11 cellular contexts compared by ENCODE assay signal in genomic region chr22:19759994-19760651, GRCh38. TPM values are rescaled to one million over a fixed set of nuclear protein-coding genes. Genes with fewer than 3 reads are reported as not detected.
DNase-seq lines count a peak whose midpoint lies in the region; ATAC-seq and TF ChIP-seq lines count a peak whose summit lies in the region.
"Had no signal": no experiment of that assay in that cellular context is flagged by ENCODE, and none has a peak within 500 bp of the region (broad histone marks: within the 10 kb centered on the region; RNA-seq: fewer than 3 reads in every experiment).

No MANE protein-coding gene starts in this region.

- TF ChIP-seq CTCF in WERI-Rb-1 (IDR thresholded peaks at IDR 0.05; ENCODE audit: low read depth, low read length) (no peak), upper lobe of left lung (IDR thresholded peaks at IDR 0.05) (no peak), testis (IDR thresholded peaks at IDR 0.05) (no peak)

- H3K27me3 Mint-ChIP-seq in activated naive CD4-positive, alpha-beta T cell treated with anti-CD3 and anti-CD28 coated beads, Interleukin-2, amount 50 U/mL, for 24 hours, result peaks cover 38% of the 10 kb centered on the region

- H3K4me1 ChIP-seq in upper lobe of left lung (peaks cover 24 to 56% (median 41%) of the 10 kb centered on the region in 4 donors), testis (no peaks in the 10 kb centered on the region)

- no peaks in the 10 kb centered on the region for H3K9me3 ChIP-seq in WERI-Rb-1 (ENCODE audit: severe bottlenecking)
- H3K9me3 ChIP-seq in iPS-18c (ENCODE audit: control insufficient read depth, insufficient read depth, low read length), result no peaks in the 10 kb centered on the region
- H3K9me3 ChIP-seq in upper lobe of left lung, result no peaks in the 10 kb centered on the region
- no peaks in the 10 kb centered on the region for H3K9me3 ChIP-seq in testis

- 13 to 14% methylated on average over 28 to 30 of the region's 40 CpGs for WGBS in upper lobe of left lung, 2 donors
- WGBS in testis, 2 donors, result 7 to 9% methylated on average over 27 to 34 of the region's 40 CpGs

- TF ChIP-seq EP300 in upper lobe of left lung (IDR thresholded peaks at IDR 0.05), result no peak

- H3K36me3 ChIP-seq in WERI-Rb-1 (peaks cover 19% of the 10 kb centered on the region), upper lobe of left lung (no peaks in the 10 kb centered on the region), testis (ENCODE audit: low read depth, missing control alignments) (no peaks in the 10 kb centered on the region)

- H3K9me3 Mint-ChIP-seq in activated naive CD4-positive, alpha-beta T cell treated with anti-CD3 and anti-CD28 coated beads, Interleukin-2, amount 50 U/mL, for 24 hours, result no peaks in the 10 kb centered on the region

- H3K36me3 Mint-ChIP-seq in activated naive CD4-positive, alpha-beta T cell treated with anti-CD3 and anti-CD28 coated beads, Interleukin-2, amount 50 U/mL, for 24 hours, result peaks cover 6% of the 10 kb centered on the region

- no peak for ATAC-seq in upper lobe of left lung (ENCODE audit: low FRiP score in 2 of 2)
- ATAC-seq in HG03442 (IDR thresholded peaks at IDR 0.05; ENCODE audit: unreplicated experiment), result no peak

- peak overlapping the region; percentile 36 for H3K4me3 ChIP-seq in WERI-Rb-1 (ENCODE audit: low read depth, low read length)
- peak overlapping the region; percentile 15 for H3K4me3 ChIP-seq in iPS-18c (ENCODE audit: insufficient read depth, low read depth, low read length)
- peak overlapping the region in 3 of 4 donors; percentile 15 to 39 (median 31) for H3K4me3 ChIP-seq in upper lobe of left lung
- H3K4me3 ChIP-seq in testis, result no peak overlapping the region

- peak overlapping the region; percentile 91 for H3K4me3 Mint-ChIP-seq in activated naive CD4-positive, alpha-beta T cell treated with anti-CD3 and anti-CD28 coated beads, Interleukin-2, amount 50 U/mL, for 24 hours

- H3K27me3 ChIP-seq in WERI-Rb-1 (ENCODE audit: insufficient read depth, low read depth, severe bottlenecking) (no peaks in the 10 kb centered on the region), upper lobe of left lung (peaks cover 3 to 58% (median 39%) of the 10 kb centered on the region in 4 donors), testis (no peaks in the 10 kb centered on the region)

- H3K27ac Mint-ChIP-seq in activated naive CD4-positive, alpha-beta T cell treated with anti-CD3 and anti-CD28 coated beads, Interleukin-2, amount 50 U/mL, for 24 hours, result peak overlapping the region; percentile 56

- TF ChIP-seq POLR2A in upper lobe of left lung (IDR thresholded peaks at IDR 0.05), result no peak
- TF ChIP-seq POLR2A in testis (IDR thresholded peaks at IDR 0.05), result no peak

- H3K27ac ChIP-seq in WERI-Rb-1, result peak overlapping the region; percentile 65
- H3K27ac ChIP-seq in upper lobe of left lung, result no peak overlapping the region
- H3K27ac ChIP-seq in testis, result no peak overlapping the region

- intact Hi-C loops in testis (cut with DNase I; ENCODE audit: low total_unique reads), result no loop called here

- peaks cover 36% of the 10 kb centered on the region for H3K4me1 Mint-ChIP-seq in activated naive CD4-positive, alpha-beta T cell treated with anti-CD3 and anti-CD28 coated beads, Interleukin-2, amount 50 U/mL, for 24 hours

- no peak for DNase-seq in activated naive CD4-positive, alpha-beta T cell (lab: John Stamatoyannopoulos, UW)
- DNase-seq in WERI-Rb-1, result no peak
- DNase-seq in upper lobe of left lung, result peak in 1 of 2 donors; percentile 67
- no peak for DNase-seq in testis
- DNase-seq in germinal center (ENCODE audit: low spot score), result no peak
- DNase-seq: left ventricle myocardium superior; stimulated activated CD4-positive, alpha-beta T cell treated with anti-CD3 and anti-CD28 coated beads, Interleukin-4, amount 100 ng/mL, for 1 hour had no signal

RNA-seq across cellular contexts. Expression of gene TBX1, which starts 0.5 kb away (rescaled TPM):
- total RNA-seq in upper lobe of left lung (10 to 100 TPM in 2 of 6 donors, 1 to 10 TPM in 4; 1.0 to 12.2 (median 5.4) TPM), testis (10 to 100 TPM; 23.3 to 43.4 TPM)
- 18.1 TPM for polyA plus RNA-seq in testis (ENCODE audit: insufficient read depth, low read depth, low replicate concordance)
- total RNA-seq: RPMI7951 had no signal

RNA-seq across cellular contexts. Expression of gene GP1BB, which starts 36.8 kb away (rescaled TPM):
- total RNA-seq in upper lobe of left lung (10 to 100 TPM in 1 of 6 donors, 1 to 10 TPM in 5; 1.5 to 23.7 (median 6.6) TPM), testis (10 to 100 TPM; 28.0 to 65.1 TPM)
- polyA plus RNA-seq in testis (ENCODE audit: insufficient read depth, low read depth, low replicate concordance), result not detected
- total RNA-seq: left ventricle myocardium superior, RPMI7951 had no signal

RNA-seq across cellular contexts. Expression of gene SEPTIN5, which starts 45.8 kb away (rescaled TPM):
- 10 to 100 TPM in 5 of 6 donors, 1 to 10 TPM in 1; 6.0 to 30.0 (median 17.1) TPM for total RNA-seq in upper lobe of left lung
- 10 to 100 TPM; 68.9 to 89.3 TPM for total RNA-seq in testis
- 33.9 TPM for polyA plus RNA-seq in testis (ENCODE audit: insufficient read depth, low read depth, low replicate concordance)

Comparison
In these comparisons a context has a peak if more than half of its experiments do, and no peak if none do; other contexts are left out.
1. H3K4me3 ChIP-seq: peak in WERI-Rb-1 (single experiment), iPS-18c (single experiment) and upper lobe of left lung (3 of 4); none in testis (0 of 2).